In genomic region chr11:103825469-103825868, GRCh38 we compare ENCODE assay signal across 27 cellular contexts.
"Had no signal": no experiment of that assay in that cellular context is flagged by ENCODE, and none has a peak within 500 bp of the region (broad histone marks: within the 10 kb centered on the region; RNA-seq: fewer than 3 reads in every experiment).

No MANE protein-coding gene starts in this region.

- FAIRE-seq: urothelium cell line had no signal

- H3K27ac ChIP-seq: stomach, suprapubic skin, testis, thoracic aorta, thyroid gland, tibial artery, tibial nerve, transverse colon, upper lobe of left lung, upper lobe of right lung, uterus, vagina had no signal

- DNase-seq: stimulated activated CD4-positive, alpha-beta T cell treated with anti-CD3 and anti-CD28 coated beads, Interleukin-2, amount 100 ng/mL, for 48 hours; stimulated activated CD4-positive, alpha-beta T cell treated with anti-CD3 and anti-CD28 coated beads, Interleukin-4, amount 100 ng/mL, for 1 hour; stimulated activated CD4-positive, alpha-beta T cell treated with anti-CD3 and anti-CD28 coated beads, Interleukin-4, amount 100 ng/mL, for 24 hours; stimulated activated CD4-positive, alpha-beta T cell treated with anti-CD3 and anti-CD28 coated beads, Interleukin-4, amount 100 ng/mL, for 4 hours; stimulated activated CD8-positive, alpha-beta memory T cell treated with anti-CD3 and anti-CD28 coated beads, Interleukin-4, amount 100 ng/mL, for 48 hours; stimulated activated naive B cell treated with anti-CD40 and anti-IgM and Interleukin-4, amounts not matched to agents 10 μg/mL and 1 μg/mL and 100 μg/mL, for 72 hours; stimulated activated naive CD4-positive, alpha-beta T cell; stimulated activated naive CD4-positive, alpha-beta T cell treated with Interleukin-2 at 50 U/mL for 16 hours; stimulated activated naive CD8-positive, alpha-beta T cell treated with anti-CD3 and anti-CD28 coated beads, Interleukin-15, amount 100 ng/mL, for 72 hours; stimulated activated naive CD8-positive, alpha-beta T cell treated with anti-CD3 and anti-CD28 coated beads, Interleukin-15, Interleukin-2, amounts not matched to agents 100 U/mL and 50 U/mL, for 24 hours; stomach; substantia nigra; testis; thyroid gland; tibial artery; transverse colon; trophoblast cell; upper lobe of left lung; upper lobe of right lung; uterus had no signal

- H3K9me3 ChIP-seq: suprapubic skin, testis, thoracic aorta, thyroid gland, tibial artery, transverse colon, upper lobe of right lung, uterus, vagina had no signal

- H3K4me3 ChIP-seq: stomach, suprapubic skin, testis, thoracic aorta, thyroid gland, tibial artery, tibial nerve, transverse colon, upper lobe of left lung, upper lobe of right lung, uterus, vagina had no signal

- H3K36me3 ChIP-seq: stomach, suprapubic skin, thoracic aorta, thyroid gland, tibial artery, tibial nerve, transverse colon, upper lobe of left lung, upper lobe of right lung, uterus, vagina had no signal

- ATAC-seq: stimulated activated effector memory CD8-positive, alpha-beta T cell treated with anti-CD3 and anti-CD28 coated beads, Interleukin-12 subunit alpha, Interleukin-12 subunit beta, amount 100 ng/mL, for 72 hours; stimulated activated memory B cell treated with anti-CD40 and anti-IgM and Interleukin-4, amounts not matched to agents 10 μg/mL and 1 μg/mL and 100 μg/mL, for 72 hours; stimulated activated naive B cell treated with anti-CD40 and anti-IgM and Interleukin-4, amounts not matched to agents 10 μg/mL and 1 μg/mL and 100 μg/mL, for 72 hours; stimulated activated naive CD8-positive, alpha-beta T cell treated with anti-CD3 and anti-CD28 coated beads, Interleukin-15, amount 100 ng/mL, for 72 hours; stimulated activated naive CD8-positive, alpha-beta T cell treated with anti-CD3 and anti-CD28 coated beads, Interleukin-15, Interleukin-2, amounts not matched to agents 100 U/mL and 50 U/mL, for 24 hours; upper lobe of right lung had no signal

- H3K4me1 ChIP-seq: stomach, suprapubic skin, testis, thyroid gland, tibial artery, tibial nerve, upper lobe of left lung, upper lobe of right lung, uterus, vagina had no signal

- H3K27me3 ChIP-seq: stomach, suprapubic skin, testis, thyroid gland, tibial artery, tibial nerve, transverse colon, upper lobe of left lung, upper lobe of right lung, uterus, vagina had no signal
